In genomic region chr1:147600119-147601111, GRCh38 we compare ENCODE assay signal across 8 cellular contexts. TPM values are rescaled to one million over a fixed set of nuclear protein-coding genes. Genes with fewer than 3 reads are reported as not detected.
DNase-seq lines count a peak whose midpoint lies in the region; ATAC-seq and TF ChIP-seq lines count a peak whose summit lies in the region.

No MANE protein-coding gene starts in this region.

- no peaks in the 10 kb centered on the region for H3K27me3 Mint-ChIP-seq in activated CD4-positive, alpha-beta memory T cell treated with anti-CD3 and anti-CD28 coated beads for 36 hours

- peaks cover 7% of the 10 kb centered on the region for H3K36me3 Mint-ChIP-seq in activated CD4-positive, alpha-beta memory T cell treated with anti-CD3 and anti-CD28 coated beads for 36 hours

- H3K9me3 Mint-ChIP-seq in activated CD4-positive, alpha-beta memory T cell treated with anti-CD3 and anti-CD28 coated beads for 36 hours, result no peaks in the 10 kb centered on the region

- H3K4me3 ChIP-seq in Jurkat, Clone E6-1 (ENCODE audit: low read length), result peak overlapping the region; percentile 78
- peak overlapping the region; percentile 78 for H3K4me3 ChIP-seq in retinal pigment epithelial cell (ENCODE audit: low read length)

- intact Hi-C loops in activated CD4-positive, alpha-beta memory T cell treated with anti-CD3 and anti-CD28 coated beads for 36 hours (cut with micrococcal nuclease), result loop anchor here (1.0 to 2.0 kb wide), 2 partner anchors 18 to 26 kb away; no protein-coding TSS in a partner anchor

- POLR2A ChIA-PET in activated CD4-positive, alpha-beta memory T cell treated with anti-CD3 and anti-CD28 coated beads for 36 hours (lab: Charles Lee), result interaction anchor here (0.5 to 3.3 kb wide), 5 partner anchors 10 to 516 kb away, joined by 3 to 24 read pairs (median 4); partner anchors contain the start of gene BCL9

- peaks cover 25% of the 10 kb centered on the region for H3K4me1 Mint-ChIP-seq in activated CD4-positive, alpha-beta memory T cell treated with anti-CD3 and anti-CD28 coated beads for 36 hours (ENCODE audit: low read depth)

- peak overlapping the region; percentile 75 for H3K27ac Mint-ChIP-seq in activated CD4-positive, alpha-beta memory T cell treated with anti-CD3 and anti-CD28 coated beads for 36 hours

- CTCF ChIA-PET in activated CD4-positive, alpha-beta memory T cell treated with anti-CD3 and anti-CD28 coated beads for 36 hours (lab: Charles Lee), result interaction anchor here (0.7 to 5.2 kb wide), 8 partner anchors 11 to 358 kb away, joined by 3 to 17 read pairs (median 4); partner anchors contain the start of genes BCL9 and CHD1L

- TF ChIP-seq CTCF in retinal pigment epithelial cell (conservative IDR thresholded peaks at IDR 0.05; ENCODE audit: low read depth, low read length), result no peak

- DNase-seq in NCI-H1417 (lab: John Stamatoyannopoulos, UW) (peak in 2 of 3 experiments; percentile 63 to 69), NCI-H1417 treated with DMSO at 0.1 percent for 48 hours (lab: John Stamatoyannopoulos, UW) (no peak), glomerular visceral epithelial cell (ENCODE audit: extremely low spot score) (peak; percentile 54), retinal pigment epithelial cell (ENCODE audit: low read depth) (no peak)
- no peak for DNase-seq in Jurkat, Clone E6-1 (ENCODE audit: low read depth, low spot score)
- DNase-seq in activated CD4-positive, alpha-beta memory T cell treated with anti-CD3 and anti-CD28 coated beads for 36 hours, result peak; percentile 60

- ATAC-seq in GM19328 (IDR thresholded peaks at IDR 0.05; ENCODE audit: unreplicated experiment) (no peak), HG02840 (IDR thresholded peaks at IDR 0.05; ENCODE audit: low FRiP score, unreplicated experiment) (no peak)

- H3K4me3 Mint-ChIP-seq in activated CD4-positive, alpha-beta memory T cell treated with anti-CD3 and anti-CD28 coated beads for 36 hours, result peak overlapping the region; percentile 79

RNA-seq across cellular contexts. Expression of gene BCL9, which starts 59.1 kb away (rescaled TPM):
- polyA plus RNA-seq in Jurkat, Clone E6-1 (2012; ENCODE audit: insufficient read depth, insufficient read length), result 19.5 TPM
- total RNA-seq in activated CD4-positive, alpha-beta memory T cell treated with anti-CD3 and anti-CD28 coated beads for 36 hours, result 10 to 100 TPM; 28.0 to 29.4 TPM

Comparison
In these comparisons a context has a peak if more than half of its experiments do, and no peak if none do; other contexts are left out.
1. DNase-seq: peak in NCI-H1417 (2 of 3), activated CD4-positive, alpha-beta memory T cell treated with anti-CD3 and anti-CD28 coated beads for 36 hours (single experiment) and glomerular visceral epithelial cell (single experiment); none in NCI-H1417 treated with DMSO at 0.1 percent for 48 hours (single experiment), Jurkat, Clone E6-1 (single experiment) and retinal pigment epithelial cell (single experiment).